Comparison of ENCODE assay signal across 8 cellular contexts in genomic region chr1:89804646-89805237, GRCh38.
DNase-seq lines count a peak whose midpoint lies in the region; ATAC-seq and TF ChIP-seq lines count a peak whose summit lies in the region.

No MANE protein-coding gene starts in this region.

- TF ChIP-seq CTCF in AG09309 (IDR thresholded peaks at IDR 0.05; ENCODE audit: control insufficient read depth, insufficient read depth, low read depth, low read length, missing control alignments): peak; percentile 90

- DNase-seq in AG09309 (ENCODE audit: low read depth): no peak
- DNase-seq in NCI-H510A (lab: John Stamatoyannopoulos, UW): peak; percentile 55
- peak; percentile 81 for DNase-seq in activated CD4-positive, CD25-positive, alpha-beta regulatory T cell treated with anti-CD3 and anti-CD28 coated beads, Interleukin-2, amount 50 U/mL, for 72 hours
- DNase-seq in cerebellar cortex (ENCODE audit: low spot score): peak; percentile 89
- DNase-seq in left kidney (ENCODE audit: low read depth, low spot score): peak; percentile 92
- DNase-seq in stimulated activated CD4-positive, alpha-beta T cell treated with anti-CD3 and anti-CD28 coated beads, Interleukin-4, amount 100 ng/mL, for 4 hours: peak; percentile 79 to 80

- H3K4me3 ChIP-seq in AG09309 (ENCODE audit: control insufficient read depth, low read depth, low read length): no peak overlapping the region

- ATAC-seq in GM18868 (IDR thresholded peaks at IDR 0.05; ENCODE audit: unreplicated experiment) (peak; percentile 83), HG03139 (IDR thresholded peaks at IDR 0.05; ENCODE audit: unreplicated experiment) (peak; percentile 72)
